Comparison of ENCODE assay signal across 19 cellular contexts in genomic region chr4:76204936-76205335, GRCh38. TPM values are rescaled to one million over a fixed set of nuclear protein-coding genes. Genes with fewer than 3 reads are reported as not detected.
DNase-seq lines count a peak whose midpoint lies in the region; ATAC-seq and TF ChIP-seq lines count a peak whose summit lies in the region.
"Had no signal": no experiment of that assay in that cellular context is flagged by ENCODE, and none has a peak within 500 bp of the region (broad histone marks: within the 10 kb centered on the region; RNA-seq: fewer than 3 reads in every experiment).

No MANE protein-coding gene starts in this region.

- in situ Hi-C loops in gastrocnemius medialis (cut with MboI; ENCODE audit: low sequenced_read_pairs in 4 of 4), result no loop called here

- TF ChIP-seq POLR2A in gastrocnemius medialis (IDR thresholded peaks at IDR 0.05) (no peak), vagina (IDR thresholded peaks at IDR 0.05) (no peak)

- H3K4me3 ChIP-seq in gastrocnemius medialis, result no peak overlapping the region
- no peak overlapping the region for H3K4me3 ChIP-seq in vagina

- H3K9me3 ChIP-seq in T-helper 17 cell (ENCODE audit: control insufficient read depth, low read length, poor library complexity, severe bottlenecking) (no peaks in the 10 kb centered on the region), gastrocnemius medialis (no peaks in the 10 kb centered on the region), vagina (no peaks in the 10 kb centered on the region)
- H3K9me3 ChIP-seq: BE2C, SK-N-SH had no signal

- no peaks in the 10 kb centered on the region for H3K27me3 Mint-ChIP-seq in T-helper 17 cell
- H3K27me3 Mint-ChIP-seq in natural killer cell (ENCODE audit: low read depth in 2 of 2), result no peaks in the 10 kb centered on the region

- H3K9me3 Mint-ChIP-seq in natural killer cell, result no peaks in the 10 kb centered on the region
- H3K9me3 Mint-ChIP-seq: HFFc6 had no signal

- DNase-seq in T-helper 17 cell (no peak), gastrocnemius medialis (no peak), vagina (ENCODE audit: extremely low spot score in 2 of 2) (peak in 1 of 2 donors; percentile 37), natural killer cell (no peak), RKO (ENCODE audit: low spot score) (no peak)
- no peak for DNase-seq in effector CD8-positive, alpha-beta T cell (lab: John Stamatoyannopoulos, UW)
- DNase-seq: BE2C, EL, GF-D8, H7, HFFc6, NCI-H1105, NCI-H146, NCI-H2029, NCI-H2227 treated with DMSO at 0.1 percent for 48 hours, NCI-H510A, SIG-M5, SK-N-SH had no signal

- H3K4me3 Mint-ChIP-seq in T-helper 17 cell (no peak overlapping the region), natural killer cell (no peak overlapping the region)
- H3K4me3 Mint-ChIP-seq: HFFc6 had no signal

- H3K27me3 ChIP-seq in gastrocnemius medialis (no peaks in the 10 kb centered on the region), vagina (no peaks in the 10 kb centered on the region)
- H3K27me3 ChIP-seq: BE2C had no signal

- H3K36me3 ChIP-seq in gastrocnemius medialis, result no peaks in the 10 kb centered on the region
- no peaks in the 10 kb centered on the region for H3K36me3 ChIP-seq in vagina

- H3K27ac Mint-ChIP-seq in T-helper 17 cell, result peak overlapping the region; percentile 29
- H3K27ac Mint-ChIP-seq in natural killer cell, result no peak overlapping the region
- H3K27ac Mint-ChIP-seq: HFFc6 had no signal

- H3K27ac ChIP-seq in cingulate gyrus (ENCODE audit: low read depth, low read length) (peak overlapping the region; percentile 24), gastrocnemius medialis (peak overlapping the region; percentile 90 to 97 (median 96)), vagina (peak overlapping the region; percentile 30)

- H3K4me1 ChIP-seq in gastrocnemius medialis, result peaks cover 96 to 98% of the 10 kb centered on the region in 2 donors
- peaks cover 75% of the 10 kb centered on the region for H3K4me1 ChIP-seq in vagina

- H3K36me3 Mint-ChIP-seq in T-helper 17 cell (ENCODE audit: low read depth) (no peaks in the 10 kb centered on the region), natural killer cell (no peaks in the 10 kb centered on the region)

- no peak for TF ChIP-seq CTCF in gastrocnemius medialis (IDR thresholded peaks at IDR 0.05 in 4 of 5, conservative IDR thresholded peaks at IDR 0.05 in 1 of 5)
- no peak for TF ChIP-seq CTCF in vagina (IDR thresholded peaks at IDR 0.05)
- no peak for TF ChIP-seq CTCF in natural killer cell (IDR thresholded peaks at IDR 0.05)

- intact Hi-C loops in gastrocnemius medialis (cut with DNase I; ENCODE audit: low total_unique reads), result no loop called here
- intact Hi-C loops in vagina (cut with DNase I), result no loop called here
- intact Hi-C loops in natural killer cell (cut with micrococcal nuclease), result no loop called here

- peaks cover 23% of the 10 kb centered on the region for H3K4me1 Mint-ChIP-seq in T-helper 17 cell
- peaks cover 31 to 37% of the 10 kb centered on the region in 2 donors for H3K4me1 Mint-ChIP-seq in natural killer cell

- no peak for ATAC-seq in T-helper 17 cell
- ATAC-seq in gastrocnemius medialis, result no peak
- ATAC-seq in natural killer cell, result no peak

RNA-seq across cellular contexts. Expression of gene SCARB2, which starts 8.7 kb away (rescaled TPM):
- total RNA-seq in T-helper 17 cell (10 to 100 TPM; 27.5 to 28.6 TPM), gastrocnemius medialis (100 to 1,000 TPM in 3 of 4 donors, 10 to 100 TPM in 1; 91.3 to 292 (median 186) TPM), vagina (156 TPM), natural killer cell (10 to 100 TPM; 22.0 to 39.0 (median 30.4) TPM)

RNA-seq across cellular contexts. Expression of gene FAM47E, which starts 46.6 kb away (rescaled TPM):
- under 1 TPM in 1 of 2 donors, not detected in 1; 0.72 TPM for total RNA-seq in T-helper 17 cell
- total RNA-seq in gastrocnemius medialis, result 1 to 10 TPM in 3 of 4 donors, under 1 TPM in 1; 0.56 to 6.8 (median 3.8) TPM
- 0.49 TPM for total RNA-seq in vagina
- under 1 TPM in 2 of 3 donors, not detected in 1; 0.21 to 0.85 TPM for total RNA-seq in natural killer cell

RNA-seq across cellular contexts. Expression of gene NUP54, which starts 56.7 kb away (rescaled TPM):
- total RNA-seq in T-helper 17 cell, result 10 to 100 TPM; 63.2 to 93.1 TPM
- total RNA-seq in gastrocnemius medialis, result 10 to 100 TPM; 15.7 to 22.8 (median 20.0) TPM
- 31.2 TPM for total RNA-seq in vagina
- total RNA-seq in natural killer cell, result 100 to 1,000 TPM; 102 to 114 (median 108) TPM

Comparison
In these comparisons a context has a peak if more than half of its experiments do, and no peak if none do; other contexts are left out.
1. H3K27ac ChIP-seq: peak in every context shown above with its lines; median percentile 96 in gastrocnemius medialis; 30 in vagina; 24 in cingulate gyrus.